Comparison of ENCODE assay signal across 25 cellular contexts in genomic region chr17:82331345-82331939, GRCh38. TPM values are rescaled to one million over a fixed set of nuclear protein-coding genes. Genes with fewer than 3 reads are reported as not detected.
DNase-seq lines count a peak whose midpoint lies in the region; ATAC-seq and TF ChIP-seq lines count a peak whose summit lies in the region.
"Had no signal": no experiment of that assay in that cellular context is flagged by ENCODE, and none has a peak within 500 bp of the region (broad histone marks: within the 10 kb centered on the region; RNA-seq: fewer than 3 reads in every experiment).

No MANE protein-coding gene starts in this region.

- H3K27ac Mint-ChIP-seq in CD4-positive, alpha-beta T cell = no peak overlapping the region
- H3K27ac Mint-ChIP-seq in CD4-positive, alpha-beta memory T cell = peak overlapping the region in 1 of 7 donors; percentile 37
- H3K27ac Mint-ChIP-seq: activated naive CD4-positive, alpha-beta T cell treated with anti-CD3 and anti-CD28 coated beads, Interleukin-2, amount 50 U/mL, for 72 hours; activated T-helper 2 cell treated with anti-CD3 and anti-CD28 coated beads, Interferon-gamma antibody, Interleukin-2, Interleukin-4, amounts not matched to agents 10 μg/mL and 5 μg/mL and 100 μg/mL, durations not matched to agents 14 hours and 24 hours and 36 hours; HFFc6; IgD-negative memory B cell had no signal

- H3K36me3 Mint-ChIP-seq in CD4-positive, alpha-beta T cell (ENCODE audit: low read depth) = no peaks in the 10 kb centered on the region
- H3K36me3 Mint-ChIP-seq in CD4-positive, alpha-beta memory T cell = peaks cover 0 to 4% of the 10 kb centered on the region in 2 donors
- H3K36me3 Mint-ChIP-seq: activated naive CD4-positive, alpha-beta T cell treated with anti-CD3 and anti-CD28 coated beads, Interleukin-2, amount 50 U/mL, for 72 hours; IgD-negative memory B cell had no signal

- peak overlapping the region; percentile 38 for H3K4me3 Mint-ChIP-seq in CD4-positive, alpha-beta T cell
- H3K4me3 Mint-ChIP-seq in CD4-positive, alpha-beta memory T cell = peak overlapping the region in 2 of 8 donors; percentile 34 to 49
- H3K4me3 Mint-ChIP-seq: HFFc6 had no signal

- no peak for ATAC-seq in CD4-positive, alpha-beta T cell (ENCODE audit: poor library complexity)
- ATAC-seq in GM18519 (IDR thresholded peaks at IDR 0.05; ENCODE audit: low FRiP score, unreplicated experiment) = no peak
- ATAC-seq: activated naive CD4-positive, alpha-beta T cell treated with anti-CD3 and anti-CD28 coated beads, Interleukin-2, amount 50 U/mL, for 72 hours; lower lobe of right lung had no signal

- no peaks in the 10 kb centered on the region for H3K36me3 ChIP-seq in BLaER1
- no peaks in the 10 kb centered on the region for H3K36me3 ChIP-seq in mucosa of rectum (ENCODE audit: control insufficient read depth in 2 of 2, insufficient read depth in 2 of 2, low read length in 2 of 2)
- H3K36me3 ChIP-seq in tibial nerve = no peaks in the 10 kb centered on the region
- no peaks in the 10 kb centered on the region for H3K36me3 ChIP-seq in tibial artery
- H3K36me3 ChIP-seq in CD4-positive, alpha-beta memory T cell (ENCODE audit: insufficient read depth, low read length) = no peaks in the 10 kb centered on the region
- H3K36me3 ChIP-seq: prostate gland, SJSA1, upper lobe of left lung had no signal

- H3K27me3 ChIP-seq in BLaER1 = peaks cover 48% of the 10 kb centered on the region
- no peaks in the 10 kb centered on the region for H3K27me3 ChIP-seq in CD4-positive, alpha-beta T cell (ENCODE audit: control insufficient read depth, insufficient read depth, low read length)
- peaks cover 4 to 5% of the 10 kb centered on the region in 2 donors for H3K27me3 ChIP-seq in mucosa of rectum (ENCODE audit: control insufficient read depth in 2 of 2, insufficient read depth in 2 of 2, low read length in 2 of 2)
- H3K27me3 ChIP-seq in tibial nerve = peaks cover 0 to 66% of the 10 kb centered on the region in 2 donors
- H3K27me3 ChIP-seq in tibial artery = peaks cover 0 to 80% of the 10 kb centered on the region in 2 donors
- H3K27me3 ChIP-seq in CD4-positive, alpha-beta memory T cell (ENCODE audit: insufficient read depth, low read length) = no peaks in the 10 kb centered on the region
- H3K27me3 ChIP-seq: upper lobe of left lung had no signal

- TF ChIP-seq POLR2A in tibial nerve (IDR thresholded peaks at IDR 0.05) = no peak

- DNase-seq in CD4-positive, alpha-beta T cell = no peak
- DNase-seq in tibial nerve (ENCODE audit: low spot score in 2 of 2) (no peak), tibial artery (no peak)
- no peak for DNase-seq in CD4-positive, alpha-beta memory T cell
- DNase-seq: activated CD4-positive, alpha-beta T cell treated with anti-CD3 and anti-CD28 coated beads, Interleukin-2, amount 50 U/mL, for 1 hour; HFFc6; NCI-H1105; NK-92 treated with Interleukin-12 subunit alpha and Interleukin-12 subunit beta, amount 100 ng/mL, for 24 hours; stimulated activated CD8-positive, alpha-beta memory T cell treated with anti-CD3 and anti-CD28 coated beads, Interleukin-4, amount 100 ng/mL, for 48 hours had no signal

- peaks cover 34% of the 10 kb centered on the region for H4K20me1 ChIP-seq in BLaER1

- H3K27ac ChIP-seq in BLaER1 = no peak overlapping the region
- no peak overlapping the region for H3K27ac ChIP-seq in CD4-positive, alpha-beta T cell (ENCODE audit: low read depth, low read length)
- H3K27ac ChIP-seq in VCaP = peak overlapping the region; percentile 91
- peak overlapping the region; percentile 61 to 82 for H3K27ac ChIP-seq in mucosa of rectum (ENCODE audit: low read depth in 2 of 2, low read length in 2 of 2)
- no peak overlapping the region for H3K27ac ChIP-seq in tibial nerve
- no peak overlapping the region for H3K27ac ChIP-seq in tibial artery
- H3K27ac ChIP-seq in CD4-positive, alpha-beta memory T cell (ENCODE audit: low read depth, low read length) = no peak overlapping the region
- H3K27ac ChIP-seq: lower lobe of right lung, SJSA1 had no signal

- no peak for TF ChIP-seq EP300 in tibial nerve (IDR thresholded peaks at IDR 0.05)

- H3K27me3 Mint-ChIP-seq in CD4-positive, alpha-beta T cell = peaks cover 4% of the 10 kb centered on the region
- peaks cover 0 to 2% of the 10 kb centered on the region in 2 donors for H3K27me3 Mint-ChIP-seq in CD4-positive, alpha-beta memory T cell

- 91 to 93% methylated on average over 25 of the region's 25 CpGs for WGBS in tibial nerve, 2 donors

- peaks cover 13% of the 10 kb centered on the region for H3K4me1 Mint-ChIP-seq in CD4-positive, alpha-beta T cell (ENCODE audit: low read depth)
- peaks cover 12 to 26% (median 19%) of the 10 kb centered on the region in 4 donors for H3K4me1 Mint-ChIP-seq in CD4-positive, alpha-beta memory T cell

- H3K9me3 ChIP-seq in BLaER1 = no peaks in the 10 kb centered on the region
- no peaks in the 10 kb centered on the region for H3K9me3 ChIP-seq in CD4-positive, alpha-beta T cell (ENCODE audit: control insufficient read depth, low read length)
- no peaks in the 10 kb centered on the region for H3K9me3 ChIP-seq in mucosa of rectum (ENCODE audit: control insufficient read depth in 2 of 2, low read length in 2 of 2)
- no peaks in the 10 kb centered on the region for H3K9me3 ChIP-seq in tibial nerve
- H3K9me3 ChIP-seq in tibial artery = no peaks in the 10 kb centered on the region
- no peaks in the 10 kb centered on the region for H3K9me3 ChIP-seq in CD4-positive, alpha-beta memory T cell (ENCODE audit: control insufficient read depth in 1 of 2, low read length in 2 of 2)
- H3K9me3 ChIP-seq: lower lobe of right lung, neutrophil, prostate gland, SJSA1, upper lobe of left lung had no signal

- H3K9me3 Mint-ChIP-seq in CD4-positive, alpha-beta T cell = no peaks in the 10 kb centered on the region
- H3K9me3 Mint-ChIP-seq in CD4-positive, alpha-beta memory T cell = no peaks in the 10 kb centered on the region
- H3K9me3 Mint-ChIP-seq: activated naive CD4-positive, alpha-beta T cell treated with anti-CD3 and anti-CD28 coated beads, Interleukin-2, amount 50 U/mL, for 72 hours; activated T-helper 2 cell treated with anti-CD3 and anti-CD28 coated beads, Interferon-gamma antibody, Interleukin-2, Interleukin-4, amounts not matched to agents 10 μg/mL and 5 μg/mL and 100 μg/mL, durations not matched to agents 14 hours and 24 hours and 36 hours; central memory CD8-positive, alpha-beta T cell; HFFc6; IgD-negative memory B cell had no signal

- no peak overlapping the region for H3K4me3 ChIP-seq in BLaER1
- H3K4me3 ChIP-seq in mucosa of rectum (ENCODE audit: low read length in 2 of 2) = peak overlapping the region in 1 of 2 donors; percentile 50
- H3K4me3 ChIP-seq in tibial nerve = no peak overlapping the region
- no peak overlapping the region for H3K4me3 ChIP-seq in tibial artery
- no peak overlapping the region for H3K4me3 ChIP-seq in CD4-positive, alpha-beta memory T cell (ENCODE audit: low read length in 2 of 2)
- H3K4me3 ChIP-seq: SJSA1 had no signal

- no peak overlapping the region for H3K9ac ChIP-seq in BLaER1
- H3K9ac ChIP-seq in mucosa of rectum (ENCODE audit: low read depth in 1 of 2, low read length in 2 of 2) = peak overlapping the region in 1 of 2 donors; percentile 76

- intact Hi-C loops in CD4-positive, alpha-beta T cell (cut with DNase I, micrococcal nuclease) = no loop called here
- intact Hi-C loops in tibial artery (cut with DNase I; ENCODE audit: low total_unique reads) = no loop called here
- intact Hi-C loops in CD4-positive, alpha-beta memory T cell (cut with micrococcal nuclease) = no loop called here

- CTCF ChIA-PET in CD4-positive, alpha-beta T cell (lab: Charles Lee) = interaction anchor here (0.9 kb wide), 1 partner anchor 31 kb away, joined by 3 read pairs; no protein-coding TSS in a partner anchor
- CTCF ChIA-PET in CD4-positive, alpha-beta memory T cell (lab: Charles Lee; ENCODE audit: partially characterized antibody) = no interaction called here

- POLR2A ChIA-PET in CD4-positive, alpha-beta T cell (lab: Charles Lee) = interaction anchor here (0.5 kb wide), 1 partner anchor 301 kb away, joined by 3 read pairs; no protein-coding TSS in a partner anchor
- POLR2A ChIA-PET in CD4-positive, alpha-beta memory T cell (lab: Charles Lee; ENCODE audit: partially characterized antibody) = interaction anchor here (0.5 to 2.7 kb wide), 2 partner anchors 24 to 29 kb away, joined by 3 to 16 read pairs; no protein-coding TSS in a partner anchor

- H3K4me1 ChIP-seq in BLaER1 (peaks cover 89% of the 10 kb centered on the region), mucosa of rectum (ENCODE audit: control insufficient read depth in 2 of 2, insufficient read depth in 2 of 2, low read length in 2 of 2) (peaks cover 61 to 76% of the 10 kb centered on the region in 2 donors), tibial nerve (peaks cover 0 to 59% (median 39%) of the 10 kb centered on the region in 4 donors), tibial artery (peaks cover 0 to 42% (median 36%) of the 10 kb centered on the region in 4 donors)
- H3K4me1 ChIP-seq in CD4-positive, alpha-beta memory T cell (ENCODE audit: insufficient read depth, low read length) = peaks cover 24% of the 10 kb centered on the region

- peak overlapping the region; percentile 97 for H3K4me2 ChIP-seq in BLaER1

- no peak for TF ChIP-seq CTCF in CD4-positive, alpha-beta T cell (IDR thresholded peaks at IDR 0.05)
- TF ChIP-seq CTCF in VCaP (conservative IDR thresholded peaks at IDR 0.05) = no peak
- TF ChIP-seq CTCF in tibial nerve (IDR thresholded peaks at IDR 0.05) = no peak
- TF ChIP-seq CTCF in tibial artery (IDR thresholded peaks at IDR 0.05) = no peak

RNA-seq across cellular contexts. Expression of gene SECTM1, which starts 2.1 kb away (rescaled TPM):
- 1 to 10 TPM; 2.1 to 3.1 TPM for total RNA-seq in CD4-positive, alpha-beta T cell
- total RNA-seq in tibial nerve = 10 to 100 TPM in 3 of 4 donors, 1 to 10 TPM in 1; 6.9 to 12.6 (median 11.3) TPM
- 1 to 10 TPM; 5.3 to 6.1 TPM for total RNA-seq in CD4-positive, alpha-beta memory T cell
- polyA plus RNA-seq in CD4-positive, alpha-beta memory T cell = 1 to 10 TPM; 2.2 to 4.3 TPM

RNA-seq across cellular contexts. Expression of gene CD7, which starts 14.0 kb away (rescaled TPM):
- total RNA-seq in CD4-positive, alpha-beta T cell = 100 to 1,000 TPM; 225 to 234 TPM
- under 1 TPM in 2 of 4 donors, not detected in 2; 0.63 to 0.90 TPM for total RNA-seq in tibial nerve
- 10 to 100 TPM; 40.9 to 41.0 TPM for total RNA-seq in CD4-positive, alpha-beta memory T cell
- 10 to 100 TPM; 53.1 to 82.6 TPM for polyA plus RNA-seq in CD4-positive, alpha-beta memory T cell
- total RNA-seq: NCI-H460, SJSA1 had no signal

RNA-seq across cellular contexts. Expression of gene TEX19, which starts 27.6 kb away (rescaled TPM):
- total RNA-seq in CD4-positive, alpha-beta T cell = not detected
- not detected for total RNA-seq in tibial nerve
- total RNA-seq in CD4-positive, alpha-beta memory T cell = not detected
- not detected for polyA plus RNA-seq in CD4-positive, alpha-beta memory T cell
- total RNA-seq: activated T-helper 2 cell treated with anti-CD3 and anti-CD28 coated beads, Interferon-gamma antibody, Interleukin-2, Interleukin-4, amounts not matched to agents 10 μg/mL and 5 μg/mL and 100 μg/mL, durations not matched to agents 14 hours and 24 hours and 36 hours; astrocyte; kidney; lower lobe of right lung; upper lobe of left lung had no signal

RNA-seq across cellular contexts. Expression of gene UTS2R, which starts 40.1 kb away (rescaled TPM):
- not detected for total RNA-seq in CD4-positive, alpha-beta T cell
- total RNA-seq in tibial nerve = under 1 TPM in 1 of 4 donors, not detected in 3; 0.20 TPM
- total RNA-seq in CD4-positive, alpha-beta memory T cell = not detected
- not detected for polyA plus RNA-seq in CD4-positive, alpha-beta memory T cell
- total RNA-seq: activated T-helper 2 cell treated with anti-CD3 and anti-CD28 coated beads, Interferon-gamma antibody, Interleukin-2, Interleukin-4, amounts not matched to agents 10 μg/mL and 5 μg/mL and 100 μg/mL, durations not matched to agents 14 hours and 24 hours and 36 hours; astrocyte; HFFc6; kidney; lower lobe of right lung; NCI-H460; prostate gland had no signal
- polyA plus RNA-seq: IgD-negative memory B cell had no signal

RNA-seq across cellular contexts. Expression of gene CSNK1D, which starts 57.9 kb away (rescaled TPM):
- 100 to 1,000 TPM; 277 to 286 TPM for total RNA-seq in CD4-positive, alpha-beta T cell
- total RNA-seq in tibial nerve = 100 to 1,000 TPM in 3 of 4 donors, 10 to 100 TPM in 1; 93.9 to 160 (median 124) TPM
- 100 to 1,000 TPM; 182 TPM for total RNA-seq in CD4-positive, alpha-beta memory T cell
- polyA plus RNA-seq in CD4-positive, alpha-beta memory T cell = 10 to 100 TPM; 31.6 to 77.2 TPM

Comparison
In these comparisons a context has a peak if more than half of its experiments do, and no peak if none do; other contexts are left out.
1. H3K27ac ChIP-seq: peak in VCaP (single experiment) and mucosa of rectum (2 of 2); none in BLaER1 (single experiment), CD4-positive, alpha-beta T cell (single experiment), tibial nerve (0 of 4), tibial artery (0 of 2) and CD4-positive, alpha-beta memory T cell (single experiment).
2. RNA of gene CD7, which starts 14.0 kb away (total RNA-seq): 225 to 234 TPM in CD4-positive, alpha-beta T cell and 40.9 to 41.0 TPM in CD4-positive, alpha-beta memory T cell; 0.63 to 0.90 TPM in tibial nerve; every median in the first group is over 10 times any median in the second.